9 cellular contexts compared by ENCODE assay signal in genomic region chr4:146059865-146060264, GRCh38.
A peak's percentile ranks its signal among the peaks of the same experiment; 100 is the strongest.
DNase-seq lines count a peak whose midpoint lies in the region; ATAC-seq and TF ChIP-seq lines count a peak whose summit lies in the region.
"Had no signal": no experiment of that assay in that cellular context is flagged by ENCODE, and none has a peak within 500 bp of the region (broad histone marks: within the 10 kb centered on the region; RNA-seq: fewer than 3 reads in every experiment).

No MANE protein-coding gene starts in this region.

- TF ChIP-seq CTCF in GM12865 (IDR thresholded peaks at IDR 0.05; ENCODE audit: insufficient read depth, low read depth, low read length, missing control alignments) = no peak
- no peak for TF ChIP-seq CTCF in epithelial cell of esophagus (IDR thresholded peaks at IDR 0.05; ENCODE audit: insufficient read depth, low read depth, low read length, missing control alignments)
- TF ChIP-seq CTCF in uterus (IDR thresholded peaks at IDR 0.05) = no peak

- no peaks in the 10 kb centered on the region for H3K36me3 ChIP-seq in uterus

- ATAC-seq in GM19467 (IDR thresholded peaks at IDR 0.05; ENCODE audit: unreplicated experiment) = peak; percentile 86
- peak; percentile 74 for ATAC-seq in HG03095 (IDR thresholded peaks at IDR 0.05; ENCODE audit: unreplicated experiment)
- ATAC-seq: psoas muscle had no signal

- peak; percentile 95 for DNase-seq in GM12865 (ENCODE audit: low read depth)
- DNase-seq in epithelial cell of esophagus (ENCODE audit: low read depth) = peak; percentile 37
- DNase-seq in NCI-H748 (lab: John Stamatoyannopoulos, UW; ENCODE audit: unreplicated experiment) = no peak
- no peak for DNase-seq in SHP77 treated with DMSO at 0.1 percent for 48 hours (lab: John Stamatoyannopoulos, UW)
- no peak for DNase-seq in amygdala (lab: John Stamatoyannopoulos, UW)
- no peak for DNase-seq in uterus
- DNase-seq: psoas muscle had no signal

- H3K27ac ChIP-seq in uterus = no peak overlapping the region
- H3K27ac ChIP-seq: psoas muscle had no signal

- H3K4me3 ChIP-seq in GM12865 (ENCODE audit: low read depth, low read length) = peak overlapping the region; percentile 66
- H3K4me3 ChIP-seq in epithelial cell of esophagus (ENCODE audit: low read length) = no peak overlapping the region
- no peak overlapping the region for H3K4me3 ChIP-seq in uterus
- H3K4me3 ChIP-seq: psoas muscle had no signal

- no peaks in the 10 kb centered on the region for H3K4me1 ChIP-seq in uterus
- H3K4me1 ChIP-seq: psoas muscle had no signal

- TF ChIP-seq POLR2A in uterus (IDR thresholded peaks at IDR 0.05) = no peak

- H3K27me3 ChIP-seq in uterus = no peaks in the 10 kb centered on the region

- no peaks in the 10 kb centered on the region for H3K9me3 ChIP-seq in uterus
- H3K9me3 ChIP-seq: psoas muscle had no signal

- intact Hi-C loops in uterus (cut with DNase I; ENCODE audit: low total_unique reads) = no loop called here

Comparison
In these comparisons a context has a peak if more than half of its experiments do, and no peak if none do; other contexts are left out.
1. DNase-seq: peak in GM12865 (single experiment) and epithelial cell of esophagus (single experiment); none in NCI-H748 (single experiment), SHP77 treated with DMSO at 0.1 percent for 48 hours (single experiment), amygdala (0 of 56) and uterus (0 of 2).